Comparison of ENCODE assay signal across 9 cellular contexts in genomic region chr10:73865459-73866442, GRCh38. TPM values are rescaled to one million over a fixed set of nuclear protein-coding genes. Genes with fewer than 3 reads are reported as not detected.
DNase-seq lines count a peak whose midpoint lies in the region; ATAC-seq and TF ChIP-seq lines count a peak whose summit lies in the region.
"Had no signal": no experiment of that assay in that cellular context is flagged by ENCODE, and none has a peak within 500 bp of the region (broad histone marks: within the 10 kb centered on the region; RNA-seq: fewer than 3 reads in every experiment).

No MANE protein-coding gene starts in this region.

- peaks cover 37% of the 10 kb centered on the region for H3K36me3 ChIP-seq in CD4-positive, CD25-positive, alpha-beta regulatory T cell (ENCODE audit: control insufficient read depth, insufficient read depth, low read length)
- H3K36me3 ChIP-seq in lung (ENCODE audit: control insufficient read depth in 2 of 2, insufficient read depth in 2 of 2, low read length in 2 of 2) (peaks cover 0 to 22% of the 10 kb centered on the region in 2 donors), aorta (ENCODE audit: control insufficient read depth in 1 of 2, insufficient read depth in 2 of 2, low read length in 1 of 2) (peaks cover 0 to 9% of the 10 kb centered on the region in 2 donors)

- peak overlapping the region; percentile 79 for H3K27ac ChIP-seq in CD4-positive, CD25-positive, alpha-beta regulatory T cell (ENCODE audit: insufficient read depth, low read length, poor library complexity, severe bottlenecking)
- H3K27ac ChIP-seq in lung (ENCODE audit: low read depth in 1 of 2, low read length in 1 of 2): peak overlapping the region in 1 of 2 donors; percentile 89
- peak overlapping the region in 1 of 2 donors; percentile 71 for H3K27ac ChIP-seq in aorta (ENCODE audit: low read depth in 1 of 2, low read length in 2 of 2)
- H3K27ac ChIP-seq: C4-2B had no signal

- no peaks in the 10 kb centered on the region for H3K27me3 ChIP-seq in CD4-positive, CD25-positive, alpha-beta regulatory T cell (ENCODE audit: control insufficient read depth, insufficient read depth, low read length)
- H3K27me3 ChIP-seq in lung (ENCODE audit: control insufficient read depth, insufficient read depth): no peaks in the 10 kb centered on the region
- H3K27me3 ChIP-seq in aorta (ENCODE audit: control insufficient read depth in 1 of 2, insufficient read depth in 2 of 2, low read length in 1 of 2): no peaks in the 10 kb centered on the region

- H3K36me3 Mint-ChIP-seq in CD4-positive, CD25-positive, alpha-beta regulatory T cell: peaks cover 15% of the 10 kb centered on the region

- H3K9me3 Mint-ChIP-seq in CD4-positive, CD25-positive, alpha-beta regulatory T cell: no peaks in the 10 kb centered on the region

- H3K27ac Mint-ChIP-seq in CD4-positive, CD25-positive, alpha-beta regulatory T cell: peak overlapping the region; percentile 96 to 100 (median 97)

- peak; percentile 41 to 83 (median 52) for DNase-seq in CD4-positive, CD25-positive, alpha-beta regulatory T cell
- peak; percentile 95 for DNase-seq in NOMO-1 treated with DMSO at 0.1 percent for 48 hours (lab: John Stamatoyannopoulos, UW; ENCODE audit: unreplicated experiment)
- peak; percentile 82 for DNase-seq in activated effector memory CD4-positive, alpha-beta T cell treated with anti-CD3 and anti-CD28 coated beads, Interleukin-2, amount 50 U/mL, for 16 hours
- peak; percentile 56 for DNase-seq in lung (ENCODE audit: low spot score)
- DNase-seq in aorta: peak in 1 of 2 donors; percentile 78
- DNase-seq in OCI-M2 (lab: John Stamatoyannopoulos, UW; ENCODE audit: unreplicated experiment): no peak

- no peaks in the 10 kb centered on the region for H3K27me3 Mint-ChIP-seq in CD4-positive, CD25-positive, alpha-beta regulatory T cell

- WGBS in lung, 2 donors: 10 to 40% methylated on average over 11 of the region's 11 CpGs
- WGBS in aorta, 2 donors: 72 to 74% methylated on average over 9 to 11 of the region's 11 CpGs

- peak overlapping the region; percentile 85 to 91 (median 88) for H3K4me3 Mint-ChIP-seq in CD4-positive, CD25-positive, alpha-beta regulatory T cell

- H3K4me3 ChIP-seq in CD4-positive, CD25-positive, alpha-beta regulatory T cell (ENCODE audit: low read depth, low read length): peak overlapping the region; percentile 69
- H3K4me3 ChIP-seq in lung (no peak overlapping the region), aorta (ENCODE audit: low read length in 2 of 2) (no peak overlapping the region)

- peak; percentile 77 to 80 for ATAC-seq in CD4-positive, CD25-positive, alpha-beta regulatory T cell (ENCODE audit: low read depth in 2 of 2)
- peak; percentile 79 for ATAC-seq in GM21619 (IDR thresholded peaks at IDR 0.05; ENCODE audit: unreplicated experiment)
- peak; percentile 75 for ATAC-seq in lung (ENCODE audit: insufficient read depth, low FRiP score)
- ATAC-seq in aorta (ENCODE audit: low FRiP score): peak; percentile 49
- no peak for ATAC-seq in GM21360 (IDR thresholded peaks at IDR 0.05; ENCODE audit: unreplicated experiment)

- no peaks in the 10 kb centered on the region for H3K9me3 ChIP-seq in CD4-positive, CD25-positive, alpha-beta regulatory T cell (ENCODE audit: control insufficient read depth in 2 of 2, low read length in 2 of 2)
- H3K9me3 ChIP-seq in lung (ENCODE audit: control insufficient read depth in 2 of 2, insufficient read depth in 1 of 2, low read length in 1 of 2) (peaks cover 0 to 2% of the 10 kb centered on the region in 2 donors), aorta (ENCODE audit: control insufficient read depth, low read length) (no peaks in the 10 kb centered on the region)

- TF ChIP-seq CTCF in lung (IDR thresholded peaks at IDR 0.05; ENCODE audit: control extremely low read depth, extremely low read depth): no peak

- peaks cover 84% of the 10 kb centered on the region for H3K4me1 ChIP-seq in CD4-positive, CD25-positive, alpha-beta regulatory T cell (ENCODE audit: control insufficient read depth, insufficient read depth, low read length, poor library complexity, severe bottlenecking)
- H3K4me1 ChIP-seq in lung (ENCODE audit: control insufficient read depth in 2 of 2, insufficient read depth in 2 of 2, low read length in 2 of 2) (peaks cover 0 to 29% of the 10 kb centered on the region in 2 donors), aorta (ENCODE audit: control insufficient read depth in 1 of 2, insufficient read depth in 2 of 2, low read length in 2 of 2) (peaks cover 0 to 3% of the 10 kb centered on the region in 2 donors)

- intact Hi-C loops in aorta (cut with DNase I): no loop called here

- peaks cover 10 to 95% (median 55%) of the 10 kb centered on the region in 4 donors for H3K4me1 Mint-ChIP-seq in CD4-positive, CD25-positive, alpha-beta regulatory T cell

RNA-seq across cellular contexts. Expression of gene CAMK2G, which starts 8.6 kb away (rescaled TPM):
- 58.8 TPM for total RNA-seq in CD4-positive, CD25-positive, alpha-beta regulatory T cell
- 1 to 10 TPM; 4.3 to 5.3 (median 4.7) TPM for polyA plus RNA-seq in CD4-positive, CD25-positive, alpha-beta regulatory T cell
- total RNA-seq in lung (10 to 100 TPM; 38.6 to 41.1 TPM), aorta (10 to 100 TPM; 70.6 to 76.7 TPM)
- polyA plus RNA-seq in lung (10 to 100 TPM; 15.8 to 19.4 TPM), aorta (10 to 100 TPM; 37.1 to 70.9 TPM)

RNA-seq across cellular contexts. Expression of gene PLAU, which starts 45.2 kb away (rescaled TPM):
- 0.35 TPM for total RNA-seq in CD4-positive, CD25-positive, alpha-beta regulatory T cell
- polyA plus RNA-seq in CD4-positive, CD25-positive, alpha-beta regulatory T cell: not detected
- total RNA-seq in lung (10 to 100 TPM; 13.5 to 23.0 TPM), aorta (10 to 100 TPM; 33.6 to 35.4 TPM)
- polyA plus RNA-seq in lung (10 to 100 TPM; 11.6 to 36.7 TPM), aorta (10 to 100 TPM in 1 of 2 donors, 1 to 10 TPM in 1; 9.6 to 13.6 TPM)

RNA-seq across cellular contexts. Expression of gene NDST2, which starts 54.4 kb away (rescaled TPM):
- total RNA-seq in CD4-positive, CD25-positive, alpha-beta regulatory T cell: 74.4 TPM
- polyA plus RNA-seq in CD4-positive, CD25-positive, alpha-beta regulatory T cell: 10 to 100 TPM; 20.6 to 28.5 (median 24.6) TPM
- total RNA-seq in lung: 10 to 100 TPM; 30.8 to 38.7 TPM
- polyA plus RNA-seq in lung: 10 to 100 TPM; 10.9 to 35.3 TPM
- 10 to 100 TPM; 31.9 to 55.6 TPM for total RNA-seq in aorta
- polyA plus RNA-seq in aorta: 10 to 100 TPM in 1 of 2 donors, 1 to 10 TPM in 1; 2.1 to 23.2 TPM

Comparison
In these comparisons a context has a peak if more than half of its experiments do, and no peak if none do; other contexts are left out.
1. RNA of gene PLAU, which starts 45.2 kb away (total RNA-seq): 33.6 to 35.4 TPM in aorta and 13.5 to 23.0 TPM in lung; 0.35 TPM in CD4-positive, CD25-positive, alpha-beta regulatory T cell (single experiment); every median in the first group is over 10 times any median in the second.